Comparison of ENCODE assay signal across 18 cellular contexts in genomic region chr12:64800640-64801039, GRCh38. TPM values are rescaled to one million over a fixed set of nuclear protein-coding genes. Genes with fewer than 3 reads are reported as not detected.
A peak's percentile ranks its signal among the peaks of the same experiment; 100 is the strongest.
DNase-seq lines count a peak whose midpoint lies in the region; ATAC-seq and TF ChIP-seq lines count a peak whose summit lies in the region.
"Had no signal": no experiment of that assay in that cellular context is flagged by ENCODE, and none has a peak within 500 bp of the region (broad histone marks: within the 10 kb centered on the region; RNA-seq: fewer than 3 reads in every experiment).

No MANE protein-coding gene starts in this region.

- in situ Hi-C loops in G401 (cut with HindIII; ENCODE audit: low sequenced_read_pairs): no loop called here

- ATAC-seq in GM19351 (IDR thresholded peaks at IDR 0.05; ENCODE audit: unreplicated experiment) (peak; percentile 63), HG02623 (IDR thresholded peaks at IDR 0.05; ENCODE audit: unreplicated experiment) (peak; percentile 51), HG03521 (IDR thresholded peaks at IDR 0.05; ENCODE audit: unreplicated experiment) (peak; percentile 42), HG03342 (IDR thresholded peaks at IDR 0.05; ENCODE audit: unreplicated experiment) (no peak)

- DNase-seq in GM10266 (ENCODE audit: extremely low spot score) (peak; percentile 39), activated gamma-delta T cell treated with Interleukin-2 at 50 U/mL for 16 hours (no peak), SHP77 treated with DMSO at 0.1 percent for 48 hours (lab: John Stamatoyannopoulos, UW) (no peak), G401 (ENCODE audit: low spot score) (no peak)
- DNase-seq: activated CD4-positive, alpha-beta T cell treated with anti-CD3 and anti-CD28 coated beads for 4 hours; activated T-cell treated with anti-CD3 and anti-CD28 coated beads for 4 hours; Caco-2; foreskin melanocyte; GDM1; H7; NCI-H146; NCI-H510A; spleen; T-helper 2 cell had no signal

- TF ChIP-seq CTCF in GM10266 (IDR thresholded peaks at IDR 0.05; ENCODE audit: control insufficient read depth, insufficient read depth, low read depth, missing control alignments): no peak

RNA-seq across cellular contexts. Expression of gene TBC1D30, which starts 23.8 kb away (rescaled TPM):
- total RNA-seq in G401 (2014; rRNA removed; shearing (Covaris generic)): 11.4 and 16.0 TPM in 2 replicates

RNA-seq across cellular contexts. Expression of gene GNS, which starts 41.4 kb away (rescaled TPM):
- total RNA-seq in G401 (2014; rRNA removed; shearing (Covaris generic)): 50.2 and 64.1 TPM in 2 replicates
